8 cellular contexts compared by ENCODE assay signal in genomic region chr15:75844629-75845390, GRCh38. TPM values are rescaled to one million over a fixed set of nuclear protein-coding genes. Genes with fewer than 3 reads are reported as not detected.
DNase-seq lines count a peak whose midpoint lies in the region; ATAC-seq, FAIRE-seq and TF ChIP-seq lines count a peak whose summit lies in the region.

No MANE protein-coding gene starts in this region.

- no peak for TF ChIP-seq RAD21 in GM12878 (IDR thresholded peaks at IDR 0.05; ENCODE audit: insufficient read depth, low read depth, low read length)

- H3K27ac ChIP-seq in GM12878 (ENCODE audit: control insufficient read depth, insufficient read depth): 0 out of 2 replicates have a peak overlapping the region, but pooled peaks have one; percentile 63
- H3K27ac ChIP-seq in lung (ENCODE audit: low read depth in 1 of 2, low read length in 1 of 2): no peak overlapping the region
- H3K27ac ChIP-seq in aorta (ENCODE audit: low read depth in 1 of 2, low read length in 2 of 2): no peak overlapping the region

- ATAC-seq in GM12878 (no peak), lung (ENCODE audit: insufficient read depth, low FRiP score) (no peak), aorta (ENCODE audit: low FRiP score) (no peak), HG03175 (IDR thresholded peaks at IDR 0.05; ENCODE audit: unreplicated experiment) (no peak)

- H3K36me3 ChIP-seq in GM12878 (ENCODE audit: control insufficient read depth in 2 of 2, insufficient read depth in 2 of 2, low read length in 1 of 2) (no peaks in the 10 kb centered on the region), lung (ENCODE audit: control insufficient read depth in 2 of 2, insufficient read depth in 2 of 2, low read length in 2 of 2) (no peaks in the 10 kb centered on the region), aorta (ENCODE audit: control insufficient read depth in 1 of 2, insufficient read depth in 2 of 2, low read length in 1 of 2) (no peaks in the 10 kb centered on the region)

- TF ChIP-seq POLR2A in GM12878 (IDR thresholded peaks at IDR 0.05; ENCODE audit: low read depth, low read length): no peak

- in situ Hi-C loops in GM12878 (cut with MboI): no loop called here

- no peak for TF ChIP-seq CTCF in GM12878 (IDR thresholded peaks at IDR 0.05 in 2 of 3, conservative IDR thresholded peaks at IDR 0.05 in 1 of 3; ENCODE audit: control insufficient read depth in 2 of 3, extremely low read depth in 1 of 3, insufficient read depth in 1 of 3, low read depth in 3 of 3, low read length in 3 of 3)
- TF ChIP-seq CTCF in lung (IDR thresholded peaks at IDR 0.05; ENCODE audit: control extremely low read depth, extremely low read depth): no peak

- peak overlapping the region; percentile 93 for H3K4me3 ChIP-seq in GM12878
- peak overlapping the region; percentile 90 for H3K4me3 ChIP-seq in lung
- H3K4me3 ChIP-seq in aorta (ENCODE audit: low read length in 2 of 2): peak overlapping the region; percentile 27 to 90

- peaks cover 52% of the 10 kb centered on the region for H3K79me2 ChIP-seq in GM12878 (ENCODE audit: control insufficient read depth, insufficient read depth, low read length)

- WGBS in GM12878 (ENCODE audit: insufficient coverage, insufficient replicate concordance, low lambda C conversion rate, missing lambda C conversion rate): 15% methylated on average over 14 of the region's 14 CpGs
- 41 to 49% methylated on average over 14 of the region's 14 CpGs for WGBS in lung, 2 donors
- 44 to 46% methylated on average over 14 of the region's 14 CpGs for WGBS in aorta, 2 donors

- no peak for TF ChIP-seq EP300 in GM12878 (IDR thresholded peaks at IDR 0.05; ENCODE audit: borderline replicate concordance in 1 of 2, control insufficient read depth in 1 of 2, low read depth in 2 of 2, low read length in 2 of 2)

- no peak for FAIRE-seq in GM12878 (lab: Jason Lieb, UNC)

- POLR2A ChIA-PET in GM12878 (lab: Charles Lee): interaction anchor here (1.1 kb wide), 1 partner anchor 55 kb away, joined by 4 read pairs; no protein-coding TSS in a partner anchor

- peak overlapping the region; percentile 84 for H3K9ac ChIP-seq in GM12878 (ENCODE audit: control insufficient read depth, insufficient read depth, low read length)

- H4K20me1 ChIP-seq in GM12878 (ENCODE audit: control insufficient read depth, insufficient read depth): no peaks in the 10 kb centered on the region

- H3K4me2 ChIP-seq in GM12878 (ENCODE audit: control insufficient read depth, insufficient read depth): peak overlapping the region; percentile 69

- H3K9me3 ChIP-seq in GM12878 (replicated peaks; ENCODE audit: control insufficient read depth, insufficient read depth, low read length) (no peaks in the 10 kb centered on the region), lung (ENCODE audit: control insufficient read depth in 2 of 2, insufficient read depth in 1 of 2, low read length in 1 of 2) (no peaks in the 10 kb centered on the region), aorta (ENCODE audit: control insufficient read depth, low read length) (no peaks in the 10 kb centered on the region)

- H3K27me3 ChIP-seq in GM12878 (replicated peaks in 1 of 2; ENCODE audit: control insufficient read depth in 2 of 2, insufficient read depth in 2 of 2, low read length in 1 of 2) (no peaks in the 10 kb centered on the region), lung (ENCODE audit: control insufficient read depth, insufficient read depth) (no peaks in the 10 kb centered on the region), aorta (ENCODE audit: control insufficient read depth in 1 of 2, insufficient read depth in 2 of 2, low read length in 1 of 2) (no peaks in the 10 kb centered on the region)

- H2AFZ ChIP-seq in GM12878 (ENCODE audit: control insufficient read depth, low read depth, low read length): no peak overlapping the region; the same call in 1 of the 2 replicates

- CTCF ChIA-PET in GM12878 (lab: Yijun Ruan, JAX): interaction anchor here (1.3 kb wide), 1 partner anchor 42 kb away, joined by 3 read pairs; no protein-coding TSS in a partner anchor

- H3K4me1 ChIP-seq in GM12878 (ENCODE audit: control insufficient read depth, insufficient read depth, low read length) (peaks cover 10% of the 10 kb centered on the region), lung (ENCODE audit: control insufficient read depth in 2 of 2, insufficient read depth in 2 of 2, low read length in 2 of 2) (peaks cover 2 to 15% of the 10 kb centered on the region in 2 donors), aorta (ENCODE audit: control insufficient read depth in 1 of 2, insufficient read depth in 2 of 2, low read length in 2 of 2) (peaks cover 0 to 8% of the 10 kb centered on the region in 2 donors)

- SMC1A ChIA-PET in GM12878 (lab: Charles Lee; ENCODE audit: uncharacterized antibody, unreplicated experiment): interaction anchor here (1.5 kb wide), 1 partner anchor 15 kb away, joined by 4 read pairs; no protein-coding TSS in a partner anchor

- RAD21 ChIA-PET in GM12878 (lab: Charles Lee; ENCODE audit: unreplicated experiment): interaction anchor here (1.1 to 1.5 kb wide), 3 partner anchors 22 to 212 kb away, joined by 3 to 4 read pairs (median 3); no protein-coding TSS in a partner anchor

- intact Hi-C loops in GM12878 (cut with micrococcal nuclease; ENCODE audit: unreplicated experiment) (loop anchor here (5.0 kb wide), 1 partner anchor 57 kb away; the partner anchor contains the start of gene FBXO22), aorta (cut with DNase I) (no loop called here)

- peak in 4 of 6 experiments; percentile 2 to 43 (median 28) for DNase-seq in stimulated activated naive CD4-positive, alpha-beta T cell (lab: John Stamatoyannopoulos, UW)
- no peak for DNase-seq in stimulated activated naive CD4-positive, alpha-beta T cell treated with Interleukin-2 at 50 U/mL for 16 hours (lab: John Stamatoyannopoulos, UW)
- DNase-seq in GM12878 (ENCODE audit: low read depth, low spot score) (no peak), lung (ENCODE audit: low spot score) (no peak), aorta (no peak), islet precursor cell (no peak)
- DNase-seq in activated CD8-positive, alpha-beta memory T cell treated with anti-CD3 and anti-CD28 coated beads for 24 hours: no peak

- BruUV-seq in GM12878 (replicated peaks; lab: Mats Ljungman, UMichigan): TSS peak; percentile 59

TF ChIP-seq in GM12878, 131 proteins besides CTCF, POLR2A, EP300 and RAD21 (continues in another document):
- TF ChIP-seq JUND (IDR thresholded peaks at IDR 0.05; ENCODE audit: low read depth, low read length) (no peak), TCF12 (IDR thresholded peaks at IDR 0.05; ENCODE audit: low read depth, low read length) (no peak), MAX (IDR thresholded peaks at IDR 0.05; ENCODE audit: low read depth, low read length) (no peak), SREBF1 (IDR thresholded peaks at IDR 0.05; ENCODE audit: low read length) (no peak)

RNA-seq across cellular contexts. Expression of gene UBE2Q2, which starts 1.6 kb away (rescaled TPM):
- total RNA-seq in GM12878 (2013; cell fraction: nucleolus; rRNA removed): 23.1 and 32.2 TPM in 2 replicates
- total RNA-seq in GM12878 (2014; rRNA removed) (19.8 and 21.8 TPM in 2 replicates), GM12878 (2014; rRNA removed; fragmentation: Illumina TruSeq; extraction: Trizol) (28.9 and 31.9 TPM in 2 replicates), GM12878 (2021) (22.0 and 22.7 TPM in 2 replicates), lung (10 to 100 TPM; 22.0 to 35.9 TPM), aorta (10 to 100 TPM; 38.2 to 42.6 TPM)
- polyA plus RNA-seq in GM12878 (2011; ENCODE audit: low read depth): 9.2 TPM
- polyA plus RNA-seq in GM12878 (2011; rRNA removed) (23.2 and 30.6 TPM in 2 replicates), GM12878 (2014; fragmentation: Illumina TruSeq; extraction: Trizol) (24.8 and 33.0 TPM in 2 replicates), GM12878 (2014; fragmentation: Nextera tagmentation; extraction: Ambion mirVana) (10 to 100 TPM; 11.1 to 13.0 TPM), GM12878 (2014; rRNA removed) (14.3 and 18.4 TPM in 2 replicates), GM12878 (2016; fragmentation: Nextera tagmentation; extraction: Ambion mirVana) (10 to 100 TPM; 21.1 to 28.8 TPM), lung (10 to 100 TPM; 15.5 to 20.2 TPM), aorta (10 to 100 TPM; 39.5 to 86.4 TPM)
- polyA plus RNA-seq in GM12878 (2011; cell fraction: cytosol; rRNA removed): 8.3 and 9.4 TPM in 2 replicates
- 17.1 and 21.5 TPM in 2 replicates for polyA plus RNA-seq in GM12878 (2011; cell fraction: nucleus; rRNA removed)
- polyA plus RNA-seq in GM12878 (2012): 15.1 and 15.4 TPM in 2 replicates
- 10.6 and 12.8 TPM in 2 replicates for polyA minus RNA-seq in GM12878 (2011; rRNA and poly(A)+ RNA removed)
- polyA minus RNA-seq in GM12878 (2011; cell fraction: cytosol; rRNA and poly(A)+ RNA removed): 7.3 and 12.6 TPM in 2 replicates
- 15.8 and 27.4 TPM in 2 replicates for polyA minus RNA-seq in GM12878 (2011; cell fraction: nucleus; rRNA and poly(A)+ RNA removed)

RNA-seq across cellular contexts. Expression of gene FBXO22, which starts 58.9 kb away (rescaled TPM):
- total RNA-seq in GM12878 (2013; cell fraction: nucleolus; rRNA removed): 111 TPM in 2 replicates
- total RNA-seq in GM12878 (2014; rRNA removed): 39.1 and 44.7 TPM in 2 replicates
- total RNA-seq in GM12878 (2014; rRNA removed; fragmentation: Illumina TruSeq; extraction: Trizol): 32.8 and 34.8 TPM in 2 replicates
- 46.8 and 50.0 TPM in 2 replicates for total RNA-seq in GM12878 (2021)
- 26.0 TPM for polyA plus RNA-seq in GM12878 (2011; ENCODE audit: low read depth)
- 72.6 and 91.4 TPM in 2 replicates for polyA plus RNA-seq in GM12878 (2011; rRNA removed)
- 39.7 and 54.9 TPM in 2 replicates for polyA plus RNA-seq in GM12878 (2011; cell fraction: cytosol; rRNA removed)
- 48.6 and 55.9 TPM in 2 replicates for polyA plus RNA-seq in GM12878 (2011; cell fraction: nucleus; rRNA removed)
- 17.4 and 30.4 TPM in 2 replicates for polyA plus RNA-seq in GM12878 (2012)
- polyA plus RNA-seq in GM12878 (2014; fragmentation: Illumina TruSeq; extraction: Trizol): 41.8 and 48.7 TPM in 2 replicates
- polyA plus RNA-seq in GM12878 (2014; fragmentation: Nextera tagmentation; extraction: Ambion mirVana): 10 to 100 TPM; 15.2 to 19.1 TPM
- polyA plus RNA-seq in GM12878 (2014; rRNA removed): 38.0 and 43.8 TPM in 2 replicates
- 100 to 1,000 TPM in 1 of 2 experiments, 10 to 100 TPM in 1; 92.9 to 110 TPM for polyA plus RNA-seq in GM12878 (2016; fragmentation: Nextera tagmentation; extraction: Ambion mirVana)
- polyA minus RNA-seq in GM12878 (2011; rRNA and poly(A)+ RNA removed): 48.4 and 54.1 TPM in 2 replicates
- polyA minus RNA-seq in GM12878 (2011; cell fraction: cytosol; rRNA and poly(A)+ RNA removed): 17.4 and 33.4 TPM in 2 replicates
- 25.0 and 42.4 TPM in 2 replicates for polyA minus RNA-seq in GM12878 (2011; cell fraction: nucleus; rRNA and poly(A)+ RNA removed)
- 10 to 100 TPM; 25.2 to 29.6 TPM for total RNA-seq in lung
- 10 to 100 TPM in 1 of 2 donors, 1 to 10 TPM in 1; 8.6 to 16.5 TPM for polyA plus RNA-seq in lung
- 10 to 100 TPM; 15.8 to 18.3 TPM for total RNA-seq in aorta
- polyA plus RNA-seq in aorta: 10 to 100 TPM; 12.5 to 18.9 TPM

Comparison
In these comparisons a context has a peak if more than half of its experiments do, and no peak if none do; other contexts are left out.
1. DNase-seq: peak in stimulated activated naive CD4-positive, alpha-beta T cell (4 of 6); none in stimulated activated naive CD4-positive, alpha-beta T cell treated with Interleukin-2 at 50 U/mL for 16 hours (single experiment), GM12878 (single experiment), lung (single experiment), aorta (0 of 2), islet precursor cell (single experiment) and activated CD8-positive, alpha-beta memory T cell treated with anti-CD3 and anti-CD28 coated beads for 24 hours (single experiment).
2. Peak in every context shown above with its lines, with median percentiles within 50 percentile points of each other: H3K4me3 ChIP-seq.